In the genomic region with DNA sequence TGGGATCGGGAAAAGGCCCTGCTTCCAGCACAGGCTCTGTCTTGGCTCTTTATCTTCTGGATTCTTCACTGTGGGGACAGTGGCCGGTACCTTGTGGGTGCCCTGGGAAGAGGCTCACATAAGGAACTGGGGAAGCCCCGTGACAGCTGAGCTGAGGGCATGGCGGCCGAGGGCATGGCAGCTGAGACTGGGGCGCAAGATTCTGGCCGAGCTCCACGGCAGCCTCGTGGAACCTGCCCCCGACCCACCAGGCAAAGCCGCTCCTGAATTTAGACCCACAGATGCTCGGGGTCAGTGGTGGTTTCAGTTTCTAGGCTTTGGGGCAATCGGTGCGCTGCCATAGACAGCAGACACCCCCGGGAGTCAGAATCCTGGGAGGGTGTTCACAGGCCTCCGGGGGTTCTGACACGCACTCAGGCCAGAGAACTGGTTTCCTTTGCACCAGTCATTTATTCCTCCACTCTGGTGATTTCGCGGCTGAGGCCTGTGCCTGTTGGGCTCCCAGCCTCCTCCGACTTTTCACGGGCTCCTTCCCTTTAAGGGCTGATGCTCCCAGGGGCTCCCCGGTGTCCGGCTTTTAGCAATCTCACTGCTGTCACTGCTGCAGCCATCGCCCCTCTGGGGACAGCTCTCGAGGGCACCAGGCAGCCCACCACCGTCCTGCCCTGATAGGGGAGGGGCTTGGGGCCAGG, we compare ENCODE assay signal across 35 cellular contexts.
"Had no signal": no experiment of that assay in that cellular context is flagged by ENCODE, and none has a peak within 500 bp of the region (broad histone marks: within the 10 kb centered on the region; RNA-seq: fewer than 3 reads in every experiment).

No MANE protein-coding gene starts in this region.

- H3K4me1 Mint-ChIP-seq: activated B cell treated with CpG ODN at 0.5 μM for 24 hours; activated CD4-positive, alpha-beta T cell treated with anti-CD3 and anti-CD28 coated beads, Interleukin-2, amount 10 ng/mL, durations not matched to agents 24 days and 14 days; T-cell; T-helper 17 cell had no signal

- H3K27ac Mint-ChIP-seq: activated B cell treated with CpG ODN at 0.5 μM for 24 hours; activated CD4-positive, alpha-beta memory T cell treated with anti-CD3 and anti-CD28 coated beads for 36 hours; activated CD4-positive, alpha-beta T cell treated with anti-CD3 and anti-CD28 coated beads, Interleukin-2, amount 10 ng/mL, durations not matched to agents 24 days and 14 days; activated CD8-positive, alpha-beta T cell treated with anti-CD3 and anti-CD28 coated beads for 36 hours; activated naive CD4-positive, alpha-beta T cell treated with anti-CD3 and anti-CD28 coated beads for 36 hours; activated naive CD4-positive, alpha-beta T cell treated with anti-CD3 and anti-CD28 coated beads, Interleukin-2, amount 50 U/mL, for 72 hours; activated naive CD8-positive, alpha-beta T cell treated with anti-CD3 and anti-CD28 coated beads for 36 hours; activated T-cell treated with anti-CD3 and anti-CD28 coated beads, Interleukin-2, amount 50 U/mL, for 72 hours; activated T-helper 1 cell treated with anti-CD3 and anti-CD28 coated beads, Interleukin-12 subunit alpha, Interleukin-12 subunit beta, Interleukin-2, Interleukin-4 antibody, amounts not matched to agents 30 ng/mL and 10 ng/mL and 1 ng/mL, durations not matched to agents 14 hours and 24 hours and 36 hours; activated T-helper 17 cell treated with anti-CD3 and anti-CD28 coated beads, Interleukin-2, amount 50 U/mL, for 72 hours; T-cell; T-helper 17 cell; T-helper 2 cell treated with Interferon-gamma antibody and Interleukin-4, amounts not matched to agents 5 μg/mL and 100 μg/mL, for 36 hours had no signal

- H3K4me1 ChIP-seq: adrenal gland, body of pancreas, breast epithelium had no signal

- H3K4me3 ChIP-seq: adrenal gland, body of pancreas, breast epithelium had no signal

- H3K4me3 Mint-ChIP-seq: activated B cell treated with CpG ODN at 0.5 μM for 24 hours; activated CD4-positive, alpha-beta memory T cell treated with anti-CD3 and anti-CD28 coated beads for 36 hours; activated CD4-positive, alpha-beta T cell treated with anti-CD3 and anti-CD28 coated beads, Interleukin-2, amount 10 ng/mL, durations not matched to agents 24 days and 14 days; activated CD8-positive, alpha-beta T cell treated with anti-CD3 and anti-CD28 coated beads for 36 hours; activated naive CD4-positive, alpha-beta T cell treated with anti-CD3 and anti-CD28 coated beads for 36 hours; activated naive CD8-positive, alpha-beta T cell treated with anti-CD3 and anti-CD28 coated beads for 36 hours; activated T-cell treated with anti-CD3 and anti-CD28 coated beads, Interleukin-2, amount 50 U/mL, for 4 hours; activated T-cell treated with anti-CD3 and anti-CD28 coated beads, Interleukin-2, amount 50 U/mL, for 72 hours; activated T-helper 1 cell treated with anti-CD3 and anti-CD28 coated beads, Interleukin-12 subunit alpha, Interleukin-12 subunit beta, Interleukin-2, Interleukin-4 antibody, amounts not matched to agents 30 ng/mL and 10 ng/mL and 1 ng/mL, durations not matched to agents 14 hours and 24 hours and 36 hours; activated T-helper 17 cell treated with anti-CD3 and anti-CD28 coated beads, Interleukin-2, amount 50 U/mL, for 72 hours; T-cell; T-helper 17 cell; T-helper 2 cell treated with Interferon-gamma antibody and Interleukin-4, amounts not matched to agents 5 μg/mL and 100 μg/mL, for 36 hours had no signal

- H3K9me3 ChIP-seq: adrenal gland, body of pancreas, breast epithelium had no signal

- H3K27me3 Mint-ChIP-seq: activated B cell treated with CpG ODN at 0.5 μM for 24 hours; activated CD4-positive, alpha-beta T cell treated with anti-CD3 and anti-CD28 coated beads, Interleukin-2, amount 10 ng/mL, durations not matched to agents 24 days and 14 days; activated CD8-positive, alpha-beta T cell treated with anti-CD3 and anti-CD28 coated beads for 36 hours; T-helper 17 cell had no signal

- H3K36me3 Mint-ChIP-seq: activated CD4-positive, alpha-beta memory T cell treated with anti-CD3 and anti-CD28 coated beads for 36 hours; activated naive CD4-positive, alpha-beta T cell treated with anti-CD3 and anti-CD28 coated beads, Interleukin-2, amount 50 U/mL, for 72 hours; activated naive CD8-positive, alpha-beta T cell treated with anti-CD3 and anti-CD28 coated beads for 36 hours; T-cell had no signal

- FAIRE-seq: astrocyte, TTC549 had no signal

- H3K36me3 ChIP-seq: adrenal gland, brain microvascular endothelial cell, breast epithelium had no signal

- H3K27me3 ChIP-seq: adrenal gland, body of pancreas, brain microvascular endothelial cell, breast epithelium had no signal

- DNase-seq: activated B cell treated with CpG ODN at 0.5 μM for 24 hours; activated CD4-positive, alpha-beta memory T cell treated with anti-CD3 and anti-CD28 coated beads for 36 hours; activated CD4-positive, alpha-beta T cell treated with anti-CD3 and anti-CD28 coated beads for 4 hours; activated CD4-positive, alpha-beta T cell treated with anti-CD3 and anti-CD28 coated beads, Interleukin-2, amount 10 ng/mL, durations not matched to agents 24 days and 14 days; activated CD4-positive, alpha-beta T cell treated with anti-CD3 and anti-CD28 coated beads, Interleukin-2, amount 50 U/mL, for 1 hour; activated CD4-positive, alpha-beta T cell treated with anti-CD3 and anti-CD28 coated beads, Interleukin-2, amount 50 U/mL, for 4 hours; activated CD4-positive, CD25-positive, alpha-beta regulatory T cell treated with anti-CD3 and anti-CD28 coated beads, Interleukin-2, amount 50 U/mL, for 72 hours; activated CD8-positive, alpha-beta memory T cell treated with anti-CD3 and anti-CD28 coated beads, Interleukin-2, amount 50 U/mL, for 4 hours; activated CD8-positive, alpha-beta T cell treated with anti-CD3 and anti-CD28 coated beads for 36 hours; activated effector memory CD4-positive, alpha-beta T cell treated with anti-CD3 and anti-CD28 coated beads, Interleukin-2, amount 50 U/mL, for 16 hours; activated gamma-delta T cell treated with Interleukin-2 at 50 U/mL for 16 hours; activated naive CD4-positive, alpha-beta T cell; activated naive CD4-positive, alpha-beta T cell treated with anti-CD3 and anti-CD28 coated beads for 36 hours; activated naive CD4-positive, alpha-beta T cell treated with anti-CD3 and anti-CD28 coated beads, Interleukin-2, amount 50 U/mL, for 16 hours; activated naive CD8-positive, alpha-beta T cell treated with anti-CD3 and anti-CD28 coated beads for 36 hours; activated T-cell treated with anti-CD3 and anti-CD28 coated beads for 4 hours; activated T-cell treated with anti-CD3 and anti-CD28 coated beads, Interleukin-2, amount 50 U/mL, for 1 hour; activated T-cell treated with anti-CD3 and anti-CD28 coated beads, Interleukin-2, amount 50 U/mL, for 4 hours; activated T-cell treated with anti-CD3 and anti-CD28 coated beads, Interleukin-2, amount 50 U/mL, for 72 hours; adrenal gland; amniotic stem cell; body of pancreas; brain microvascular endothelial cell; central memory CD4-positive, alpha-beta T cell; T-cell; T-helper 17 cell; T-helper 9 cell had no signal

- H3K9me3 Mint-ChIP-seq: activated B cell treated with CpG ODN at 0.5 μM for 24 hours; activated CD4-positive, alpha-beta memory T cell treated with anti-CD3 and anti-CD28 coated beads for 36 hours; activated CD8-positive, alpha-beta T cell treated with anti-CD3 and anti-CD28 coated beads for 36 hours; activated naive CD4-positive, alpha-beta T cell treated with anti-CD3 and anti-CD28 coated beads for 36 hours; activated naive CD8-positive, alpha-beta T cell treated with anti-CD3 and anti-CD28 coated beads for 36 hours; activated T-cell treated with anti-CD3 and anti-CD28 coated beads, Interleukin-2, amount 50 U/mL, for 4 hours; activated T-helper 1 cell treated with anti-CD3 and anti-CD28 coated beads, Interleukin-12 subunit alpha, Interleukin-12 subunit beta, Interleukin-2, Interleukin-4 antibody, amounts not matched to agents 30 ng/mL and 10 ng/mL and 1 ng/mL, durations not matched to agents 14 hours and 24 hours and 36 hours; T-helper 2 cell treated with Interferon-gamma antibody and Interleukin-4, amounts not matched to agents 5 μg/mL and 100 μg/mL, for 36 hours had no signal

- H3K27ac ChIP-seq: adrenal gland, body of pancreas, brain microvascular endothelial cell, breast epithelium, VCaP had no signal

- ATAC-seq: activated CD8-positive, alpha-beta T cell treated with anti-CD3 and anti-CD28 coated beads for 36 hours; activated naive CD4-positive, alpha-beta T cell treated with anti-CD3 and anti-CD28 coated beads, Interleukin-2, amount 50 U/mL, for 72 hours; activated T-cell treated with anti-CD3 and anti-CD28 coated beads, Interleukin-2, amount 50 U/mL, for 4 hours; activated T-cell treated with anti-CD3 and anti-CD28 coated beads, Interleukin-2, amount 50 U/mL, for 72 hours; activated T-helper 17 cell treated with anti-CD3 and anti-CD28 coated beads, Interleukin-2, amount 50 U/mL, for 72 hours; body of pancreas; T-cell; T-helper 17 cell had no signal
